ENCODE assay signal across 17 cellular contexts in genomic region chr3:134437211-134437752, GRCh38. TPM values are rescaled to one million over a fixed set of nuclear protein-coding genes. Genes with fewer than 3 reads are reported as not detected.
DNase-seq lines count a peak whose midpoint lies in the region; ATAC-seq and TF ChIP-seq lines count a peak whose summit lies in the region.
"Had no signal": no experiment of that assay in that cellular context is flagged by ENCODE, and none has a peak within 500 bp of the region (broad histone marks: within the 10 kb centered on the region; RNA-seq: fewer than 3 reads in every experiment).

No MANE protein-coding gene starts in this region.

- no peak for TF ChIP-seq POLR2A in esophagus muscularis mucosa (IDR thresholded peaks at IDR 0.05; ENCODE audit: low read depth)
- TF ChIP-seq POLR2A in transverse colon (IDR thresholded peaks at IDR 0.05): no peak

- H3K36me3 Mint-ChIP-seq in osteocyte (ENCODE audit: unreplicated experiment): no peaks in the 10 kb centered on the region
- H3K36me3 Mint-ChIP-seq: CD8-positive, alpha-beta T cell had no signal

- in situ Hi-C loops in transverse colon (cut with MboI; ENCODE audit: low pct_ligation_motif_present in 1 of 4, low pct_unique_long_range_greater_than_20kb in 1 of 4, low sequenced_read_pairs in 3 of 4): no loop called here

- intact Hi-C loops in esophagus muscularis mucosa (cut with DNase I) (no loop called here), transverse colon (cut with DNase I; ENCODE audit: low total_unique reads) (no loop called here), posterior cingulate gyrus (cut with DNase I) (no loop called here)

- H3K4me3 ChIP-seq in RWPE2 (ENCODE audit: severe bottlenecking) (no peak overlapping the region), esophagus muscularis mucosa (no peak overlapping the region), transverse colon (no peak overlapping the region)
- H3K4me3 ChIP-seq: SK-N-MC had no signal

- ATAC-seq in RWPE2 (ENCODE audit: low read depth): peak; percentile 56; the same call in 1 of the 3 replicates
- ATAC-seq: CD8-positive, alpha-beta T cell; Right ventricle myocardium inferior had no signal

- H3K4me1 ChIP-seq in RWPE2 (ENCODE audit: insufficient read depth, poor library complexity, severe bottlenecking) (peaks cover 8% of the 10 kb centered on the region), esophagus muscularis mucosa (no peaks in the 10 kb centered on the region), transverse colon (no peaks in the 10 kb centered on the region)

- H3K27me3 ChIP-seq in RWPE2 (ENCODE audit: insufficient read depth, poor library complexity, severe bottlenecking) (no peaks in the 10 kb centered on the region), esophagus muscularis mucosa (no peaks in the 10 kb centered on the region), transverse colon (no peaks in the 10 kb centered on the region)

- H3K36me3 ChIP-seq in RWPE2 (ENCODE audit: low read depth) (no peaks in the 10 kb centered on the region), esophagus muscularis mucosa (no peaks in the 10 kb centered on the region), transverse colon (no peaks in the 10 kb centered on the region)

- H3K9me3 ChIP-seq in RWPE2 (ENCODE audit: severe bottlenecking) (no peaks in the 10 kb centered on the region), esophagus muscularis mucosa (no peaks in the 10 kb centered on the region), transverse colon (no peaks in the 10 kb centered on the region)

- DNase-seq in GM04503 (ENCODE audit: low read depth) (peak; percentile 58), RWPE2 (ENCODE audit: low spot score) (no peak), esophagus muscularis mucosa (ENCODE audit: extremely low spot score) (peak; percentile 72), osteocyte (ENCODE audit: extremely low spot score, unreplicated experiment) (no peak), transverse colon (no peak), posterior cingulate gyrus (no peak), HUDEP-2 (lab: John Stamatoyannopoulos, UW; ENCODE audit: unreplicated experiment in 76 of 76) (no peak)
- DNase-seq: CD8-positive, alpha-beta T cell; DMS79; GDM1; GOT3; KG1; NCI-H1436 treated with DMSO at 0.1 percent for 48 hours; NCI-H2029 treated with DMSO at 0.1 percent for 48 hours; NCI-H524 had no signal

- peaks cover 6% of the 10 kb centered on the region for H3K9me3 Mint-ChIP-seq in osteocyte (ENCODE audit: unreplicated experiment)

- H3K27ac ChIP-seq in RWPE2 (ENCODE audit: poor library complexity, severe bottlenecking): no peak overlapping the region
- no peak overlapping the region for H3K27ac ChIP-seq in esophagus muscularis mucosa (replicated peaks in 1 of 4)
- no peak overlapping the region for H3K27ac ChIP-seq in transverse colon
- H3K27ac ChIP-seq: SK-N-MC had no signal

- WGBS in esophagus muscularis mucosa: 85% methylated on average over 3 of the region's 3 CpGs
- WGBS in transverse colon (ENCODE audit: low coverage in 1 of 2), 2 donors: 81 to 100% methylated on average over 1 to 3 of the region's 3 CpGs

- peak overlapping the region; percentile 48 for H3K27ac Mint-ChIP-seq in osteocyte (ENCODE audit: unreplicated experiment)
- H3K27ac Mint-ChIP-seq: CD8-positive, alpha-beta T cell had no signal

- H3K27me3 Mint-ChIP-seq in osteocyte (ENCODE audit: unreplicated experiment): no peaks in the 10 kb centered on the region

- TF ChIP-seq EP300 in esophagus muscularis mucosa (IDR thresholded peaks at IDR 0.05) (no peak), transverse colon (IDR thresholded peaks at IDR 0.05; ENCODE audit: low read depth) (no peak)

- no peak for TF ChIP-seq CTCF in RWPE2 (IDR thresholded peaks at IDR 0.05; ENCODE audit: poor library complexity, severe bottlenecking)
- no peak for TF ChIP-seq CTCF in esophagus muscularis mucosa (IDR thresholded peaks at IDR 0.05)
- no peak for TF ChIP-seq CTCF in osteocyte (IDR thresholded peaks at IDR 0.05)
- TF ChIP-seq CTCF in transverse colon (IDR thresholded peaks at IDR 0.05): no peak

- H3K4me3 Mint-ChIP-seq in osteocyte (ENCODE audit: unreplicated experiment): no peak overlapping the region
- H3K4me3 Mint-ChIP-seq: CD8-positive, alpha-beta T cell had no signal

- peaks cover 14% of the 10 kb centered on the region for H3K4me1 Mint-ChIP-seq in osteocyte (ENCODE audit: unreplicated experiment)

RNA-seq across cellular contexts. Expression of gene ANAPC13, which starts 48.5 kb away (rescaled TPM):
- total RNA-seq in esophagus muscularis mucosa: 10 to 100 TPM; 32.5 to 78.9 (median 49.4) TPM
- 83.8 and 89.4 TPM in 2 replicates for total RNA-seq in osteocyte
- 10 to 100 TPM in 3 of 4 donors, 1 to 10 TPM in 1; 5.6 to 81.0 (median 29.3) TPM for total RNA-seq in transverse colon

RNA-seq across cellular contexts. Expression of gene CEP63, which starts 48.6 kb away (rescaled TPM):
- total RNA-seq in esophagus muscularis mucosa: 10 to 100 TPM; 16.7 to 26.2 (median 22.6) TPM
- total RNA-seq in osteocyte: 26.3 and 27.2 TPM in 2 replicates
- 10 to 100 TPM; 12.1 to 29.2 (median 16.9) TPM for total RNA-seq in transverse colon

Comparison
In these comparisons a context has a peak if more than half of its experiments do, and no peak if none do; other contexts are left out.
1. DNase-seq: peak in GM04503 (single experiment) and esophagus muscularis mucosa (single experiment); none in RWPE2 (single experiment), osteocyte (single experiment), transverse colon (single experiment), posterior cingulate gyrus (0 of 10) and HUDEP-2 (0 of 76).